7 cellular contexts compared by ENCODE assay signal in genomic region chr5:138755084-138755748, GRCh38. TPM values are rescaled to one million over a fixed set of nuclear protein-coding genes. Genes with fewer than 3 reads are reported as not detected.
DNase-seq lines count a peak whose midpoint lies in the region; ATAC-seq and TF ChIP-seq lines count a peak whose summit lies in the region.

No MANE protein-coding gene starts in this region.

- H3F3A ChIP-seq in smooth muscle cell (ENCODE audit: low read depth), result no peaks in the 10 kb centered on the region

- H3K4me1 ChIP-seq in esophagus muscularis mucosa, result peaks cover 37 to 58% (median 46%) of the 10 kb centered on the region in 4 donors
- H3K4me1 ChIP-seq in smooth muscle cell (ENCODE audit: low read depth), result peaks cover 7% of the 10 kb centered on the region

- peaks cover 61% of the 10 kb centered on the region for H4K20me1 ChIP-seq in smooth muscle cell (ENCODE audit: low read depth)

- WGBS in esophagus muscularis mucosa, result 91% methylated on average over 5 of the region's 5 CpGs
- WGBS in smooth muscle cell (ENCODE audit: low lambda C conversion rate), result 84% methylated on average over 5 of the region's 5 CpGs

- TF ChIP-seq POLR2A in esophagus muscularis mucosa (IDR thresholded peaks at IDR 0.05; ENCODE audit: low read depth), result no peak

- H3K27ac ChIP-seq in esophagus muscularis mucosa (replicated peaks in 1 of 4) (peak overlapping the region; percentile 99 to 100 (median 100)), smooth muscle cell (ENCODE audit: low read depth) (peak overlapping the region; percentile 97)

- H3K4me2 ChIP-seq in smooth muscle cell, result peak overlapping the region; percentile 98

- ATAC-seq in GM18867 (IDR thresholded peaks at IDR 0.05; ENCODE audit: unreplicated experiment), result peak; percentile 51
- ATAC-seq in HG03565 (IDR thresholded peaks at IDR 0.05; ENCODE audit: unreplicated experiment), result peak; percentile 53

- intact Hi-C loops in esophagus muscularis mucosa (cut with DNase I), result no loop called here

- no peak for TF ChIP-seq CTCF in esophagus muscularis mucosa (IDR thresholded peaks at IDR 0.05)
- TF ChIP-seq CTCF in smooth muscle cell (IDR thresholded peaks at IDR 0.05; ENCODE audit: borderline replicate concordance, insufficient read depth, poor library complexity, severe bottlenecking), result no peak

- no peak overlapping the region for H2AFZ ChIP-seq in smooth muscle cell (ENCODE audit: low read depth)

- peak overlapping the region; percentile 97 for H3K9ac ChIP-seq in smooth muscle cell (ENCODE audit: low read depth)

- peaks cover 7 to 26% (median 14%) of the 10 kb centered on the region in 4 donors for H3K36me3 ChIP-seq in esophagus muscularis mucosa
- H3K36me3 ChIP-seq in smooth muscle cell (ENCODE audit: low read depth), result peaks cover 16% of the 10 kb centered on the region

- peak overlapping the region; percentile 74 to 99 (median 96) for H3K4me3 ChIP-seq in esophagus muscularis mucosa
- H3K4me3 ChIP-seq in smooth muscle cell, result peak overlapping the region; percentile 95

- H3K9me3 ChIP-seq in esophagus muscularis mucosa, result peaks cover 0 to 15% (median 8%) of the 10 kb centered on the region in 4 donors
- no peaks in the 10 kb centered on the region for H3K9me3 ChIP-seq in smooth muscle cell (replicated peaks; ENCODE audit: low read depth)

- H3K27me3 ChIP-seq in esophagus muscularis mucosa (no peaks in the 10 kb centered on the region), smooth muscle cell (ENCODE audit: low read depth) (no peaks in the 10 kb centered on the region)

- DNase-seq in esophagus muscularis mucosa (ENCODE audit: extremely low spot score), result no peak
- no peak for DNase-seq in smooth muscle cell (lab: John Stamatoyannopoulos, UW; ENCODE audit: unreplicated experiment)
- no peak for DNase-seq in effector CD8-positive, alpha-beta T cell (lab: John Stamatoyannopoulos, UW)
- no peak for DNase-seq in HK-2 (ENCODE audit: unreplicated experiment)
- DNase-seq in stimulated activated CD4-positive, alpha-beta T cell treated with anti-CD3 and anti-CD28 coated beads, Interleukin-12 subunit alpha, Interleukin-12 subunit beta, amount 100 ng/mL, for 4 hours, result no peak

- H3K79me2 ChIP-seq in smooth muscle cell (ENCODE audit: low read depth), result peaks cover 68% of the 10 kb centered on the region

- TF ChIP-seq EP300 in esophagus muscularis mucosa (IDR thresholded peaks at IDR 0.05), result no peak

RNA-seq across cellular contexts. Expression of gene CTNNA1, which starts 2.0 kb away (rescaled TPM):
- total RNA-seq in esophagus muscularis mucosa, result 100 to 1,000 TPM; 335 to 423 (median 369) TPM
- total RNA-seq in smooth muscle cell, result 251 and 285 TPM in 2 replicates
- 148 and 149 TPM in 2 replicates for polyA plus RNA-seq in smooth muscle cell
